26 cellular contexts compared by ENCODE assay signal in the genomic region with DNA sequence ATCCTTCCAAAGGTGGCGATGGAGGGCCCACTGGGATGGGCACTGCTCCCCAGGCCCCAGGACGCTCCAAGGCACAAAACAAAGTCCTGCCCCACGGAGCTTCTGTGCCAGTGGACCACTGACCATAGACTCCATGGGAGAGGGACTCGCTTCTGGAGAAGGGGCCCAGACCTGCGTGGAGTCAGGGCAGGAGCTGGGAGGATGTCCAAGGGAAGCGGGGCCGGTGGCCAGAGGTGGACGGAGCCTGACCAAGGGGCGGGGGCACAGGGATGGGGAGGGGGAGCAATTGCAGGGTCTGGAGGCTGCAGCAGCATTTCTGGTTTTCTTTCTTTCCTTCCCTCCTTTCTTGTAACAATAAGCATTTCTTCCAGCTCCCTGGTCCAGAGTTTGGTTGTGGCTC. TPM values are rescaled to one million over a fixed set of nuclear protein-coding genes. Genes with fewer than 3 reads are reported as not detected.
"Had no signal": no experiment of that assay in that cellular context is flagged by ENCODE, and none has a peak within 500 bp of the region (broad histone marks: within the 10 kb centered on the region; RNA-seq: fewer than 3 reads in every experiment).

No MANE protein-coding gene starts in this region.

- H3K4me1 Mint-ChIP-seq: naive thymus-derived CD4-positive, alpha-beta T cell had no signal

- H3K4me2 ChIP-seq: smooth muscle cell had no signal

- H3K36me3 Mint-ChIP-seq: naive thymus-derived CD4-positive, alpha-beta T cell; natural killer cell treated with Interleukin-12 subunit alpha and Interleukin-12 subunit beta and Interleukin-15 and Interleukin-18, amount 100 ng/mL, for 72 hours; type B pancreatic cell had no signal

- H3K27ac Mint-ChIP-seq: natural killer cell treated with Interleukin-12 subunit alpha and Interleukin-12 subunit beta and Interleukin-15 and Interleukin-18, amount 100 ng/mL, for 72 hours; progenitor cell of endocrine pancreas; stimulated activated naive CD8-positive, alpha-beta T cell treated with anti-CD3 and anti-CD28 coated beads, Interleukin-15, Interleukin-2, amounts not matched to agents 100 ng/mL and 50 ng/mL, for 24 hours; type B pancreatic cell had no signal

- H3K36me3 ChIP-seq: left ventricle myocardium inferior, neutrophil, ovary, right atrium auricular region, right lobe of liver, tibial nerve, uterus had no signal

- H3K9me3 Mint-ChIP-seq: naive thymus-derived CD4-positive, alpha-beta T cell; natural killer cell treated with Interleukin-12 subunit alpha and Interleukin-12 subunit beta and Interleukin-15 and Interleukin-18, amount 100 ng/mL, for 72 hours; stimulated activated naive CD8-positive, alpha-beta T cell treated with anti-CD3 and anti-CD28 coated beads, Interleukin-15, Interleukin-2, amounts not matched to agents 100 ng/mL and 50 ng/mL, for 24 hours; type B pancreatic cell had no signal

- H3K27me3 ChIP-seq: neutrophil, ovary, right atrium auricular region, right lobe of liver, tibial nerve, uterus had no signal

- H3K9me3 ChIP-seq: left ventricle myocardium inferior, mucosa of descending colon, neutrophil, ovary, right atrium auricular region, right lobe of liver, tibial nerve, uterus had no signal

- H3K4me1 ChIP-seq: right lobe of liver, tibial nerve, uterus had no signal

- H3K27me3 Mint-ChIP-seq: naive thymus-derived CD4-positive, alpha-beta T cell; stimulated activated naive CD8-positive, alpha-beta T cell treated with anti-CD3 and anti-CD28 coated beads, Interleukin-15, Interleukin-2, amounts not matched to agents 100 ng/mL and 50 ng/mL, for 24 hours; type B pancreatic cell had no signal

- DNase-seq: hypothalamus; islet precursor cell; left ventricle myocardium inferior; mesendoderm; midbrain; mucosa of descending colon; naive thymus-derived CD4-positive, alpha-beta T cell; occipital lobe; ovary; right lobe of liver; stimulated activated CD4-positive, alpha-beta T cell treated with anti-CD3 and anti-CD28 coated beads, Interleukin-1b, Interleukin-23, amount 100 ng/mL, for 48 hours; stimulated activated CD4-positive, alpha-beta T cell treated with anti-CD3 and anti-CD28 coated beads, Interleukin-2, amount 100 ng/mL, for 48 hours; stimulated activated CD4-positive, alpha-beta T cell treated with anti-CD3 and anti-CD28 coated beads, Interleukin-4, amount 100 ng/mL, for 4 hours; stimulated activated CD8-positive, alpha-beta memory T cell treated with anti-CD3 and anti-CD28 coated beads, Interleukin-4, amount 100 ng/mL, for 48 hours; stimulated activated naive CD4-positive, alpha-beta T cell; substantia nigra; uterus had no signal

- H3K4me3 ChIP-seq: left ventricle myocardium inferior, lung, mucosa of descending colon, ovary, right atrium auricular region, right lobe of liver, smooth muscle cell, tibial nerve, uterus had no signal

- H3K4me3 Mint-ChIP-seq: naive thymus-derived CD4-positive, alpha-beta T cell; natural killer cell treated with Interleukin-12 subunit alpha and Interleukin-12 subunit beta and Interleukin-15 and Interleukin-18, amount 100 ng/mL, for 72 hours; stimulated activated naive CD8-positive, alpha-beta T cell treated with anti-CD3 and anti-CD28 coated beads, Interleukin-15, Interleukin-2, amounts not matched to agents 100 ng/mL and 50 ng/mL, for 24 hours; type B pancreatic cell had no signal

- H3K27ac ChIP-seq: left ventricle myocardium inferior, neutrophil, ovary, right atrium auricular region, right lobe of liver, tibial nerve, uterus had no signal

- ATAC-seq: mucosa of descending colon; naive thymus-derived CD4-positive, alpha-beta T cell; natural killer cell treated with Interleukin-12 subunit alpha and Interleukin-12 subunit beta and Interleukin-15 and Interleukin-18, amount 100 ng/mL, for 72 hours; right lobe of liver had no signal

RNA-seq across cellular contexts. Expression of gene KCNJ12, which starts 14.1 kb away (rescaled TPM):
- total RNA-seq: natural killer cell treated with Interleukin-12 subunit alpha and Interleukin-12 subunit beta and Interleukin-15 and Interleukin-18, amount 100 ng/mL, for 72 hours had no signal
- polyA plus RNA-seq: naive thymus-derived CD4-positive, alpha-beta T cell had no signal
